Comparison of ENCODE assay signal across 15 cellular contexts in genomic region chr15:75338661-75339240, GRCh38. TPM values are rescaled to one million over a fixed set of nuclear protein-coding genes. Genes with fewer than 3 reads are reported as not detected.
DNase-seq lines count a peak whose midpoint lies in the region; ATAC-seq lines count a peak whose summit lies in the region.
"Had no signal": no experiment of that assay in that cellular context is flagged by ENCODE, and none has a peak within 500 bp of the region (broad histone marks: within the 10 kb centered on the region; RNA-seq: fewer than 3 reads in every experiment).

No MANE protein-coding gene starts in this region.

- H3K4me1 Mint-ChIP-seq in central memory CD8-positive, alpha-beta T cell: peaks cover 20% of the 10 kb centered on the region

- intact Hi-C loops in left ventricle myocardium superior (cut with micrococcal nuclease) (no loop called here), Right ventricle myocardium superior (cut with DNase I) (no loop called here), posterior vena cava (cut with DNase I) (no loop called here)

- H3K9me3 Mint-ChIP-seq in central memory CD8-positive, alpha-beta T cell: no peaks in the 10 kb centered on the region
- H3K9me3 Mint-ChIP-seq: CD8-positive, alpha-beta memory T cell; HFFc6 had no signal

- no peak overlapping the region for H3K4me3 Mint-ChIP-seq in central memory CD8-positive, alpha-beta T cell
- H3K4me3 Mint-ChIP-seq: CD14-positive monocyte, HFFc6 had no signal

- DNase-seq in left ventricle myocardium superior (peak; percentile 22), Right ventricle myocardium superior (no peak), posterior vena cava (ENCODE audit: low spot score) (peak; percentile 58), cerebellum (ENCODE audit: low spot score) (no peak), cortex of kidney (lab: John Stamatoyannopoulos, UW) (no peak)
- no peak for DNase-seq in central memory CD8-positive, alpha-beta T cell (ENCODE audit: low spot score in 2 of 2)
- DNase-seq: Caco-2; CD8-positive, alpha-beta memory T cell; DND-41; GF-D8; HCEC 1CT; HFFc6 had no signal

- peaks cover 11% of the 10 kb centered on the region for H3K36me3 Mint-ChIP-seq in central memory CD8-positive, alpha-beta T cell (ENCODE audit: insufficient read depth)

- ATAC-seq in left ventricle myocardium superior: no peak
- no peak for ATAC-seq in Right ventricle myocardium superior (ENCODE audit: poor library complexity)
- no peak for ATAC-seq in central memory CD8-positive, alpha-beta T cell (replicated peaks; ENCODE audit: extremely low read depth, poor library complexity, severe bottlenecking)
- ATAC-seq: A549 had no signal

- peak overlapping the region; percentile 78 for H3K27ac Mint-ChIP-seq in central memory CD8-positive, alpha-beta T cell (ENCODE audit: low read depth)
- H3K27ac Mint-ChIP-seq: HFFc6 had no signal

- no peaks in the 10 kb centered on the region for H3K27me3 Mint-ChIP-seq in central memory CD8-positive, alpha-beta T cell
- H3K27me3 Mint-ChIP-seq: CD8-positive, alpha-beta memory T cell had no signal

RNA-seq across cellular contexts. Expression of gene COMMD4, which starts 2.9 kb away (rescaled TPM):
- total RNA-seq in left ventricle myocardium superior: 42.3 TPM
- total RNA-seq in Right ventricle myocardium superior: 40.7 TPM
- 10 to 100 TPM; 29.0 to 33.2 TPM for total RNA-seq in posterior vena cava
- 11.7 TPM for total RNA-seq in cerebellum

RNA-seq across cellular contexts. Expression of gene NEIL1, which starts 8.1 kb away (rescaled TPM):
- total RNA-seq in left ventricle myocardium superior (13.5 TPM), Right ventricle myocardium superior (9.7 TPM), posterior vena cava (10 to 100 TPM; 11.7 to 25.3 TPM), cerebellum (14.2 TPM)

RNA-seq across cellular contexts. Expression of gene MAN2C1, which starts 29.7 kb away (rescaled TPM):
- 96.9 TPM for total RNA-seq in left ventricle myocardium superior
- total RNA-seq in Right ventricle myocardium superior: 94.7 TPM
- total RNA-seq in posterior vena cava: 100 to 1,000 TPM; 122 to 169 TPM
- total RNA-seq in cerebellum: 97.6 TPM

RNA-seq across cellular contexts. Expression of gene GOLGA6D, which starts 56.1 kb away (rescaled TPM):
- total RNA-seq in left ventricle myocardium superior (not detected), Right ventricle myocardium superior (not detected), posterior vena cava (not detected), cerebellum (not detected)
- total RNA-seq: Caco-2; CD8-positive, alpha-beta memory T cell; H4; HFFc6 had no signal

Comparison
In these comparisons a context has a peak if more than half of its experiments do, and no peak if none do; other contexts are left out.
1. DNase-seq: peak in left ventricle myocardium superior (single experiment) and posterior vena cava (single experiment); none in Right ventricle myocardium superior (single experiment), central memory CD8-positive, alpha-beta T cell (0 of 2), cerebellum (single experiment) and cortex of kidney (single experiment).